7 cellular contexts compared by ENCODE assay signal in genomic region chr12:122202811-122203210, GRCh38. TPM values are rescaled to one million over a fixed set of nuclear protein-coding genes. Genes with fewer than 3 reads are reported as not detected.
DNase-seq lines count a peak whose midpoint lies in the region; ATAC-seq and TF ChIP-seq lines count a peak whose summit lies in the region.
"Not testable (repeated sequence)": the region's sequence is repeated elsewhere in the genome, so short reads cannot be mapped to it uniquely, and the experiment has no call there.
"Had no signal": no experiment of that assay in that cellular context is flagged by ENCODE, and none has a peak within 500 bp of the region (broad histone marks: within the 10 kb centered on the region; RNA-seq: fewer than 3 reads in every experiment).

No MANE protein-coding gene starts in this region.

- not testable (repeated sequence) for TF ChIP-seq POLR2A in testis (IDR thresholded peaks at IDR 0.05)

- CTCF ChIA-PET in T-cell (lab: Charles Lee) = interaction anchor here in 1 of 2 donors (0.5 to 0.6 kb wide), 3 partner anchors 196 to 1076 kb away, joined by 3 to 5 read pairs (median 4); no protein-coding TSS in a partner anchor

- H3K27ac Mint-ChIP-seq in T-cell, nephron: not testable (repeated sequence)
- peak overlapping the region in 1 of 5 experiments; percentile 92 for H3K27ac Mint-ChIP-seq in brain

- H3K4me1 Mint-ChIP-seq in T-cell (peaks cover 10 to 17% (median 15%) of the 10 kb centered on the region in 3 donors), brain (peaks cover 12% of the 10 kb centered on the region)
- not testable (repeated sequence) for H3K4me1 Mint-ChIP-seq in nephron

- not testable (repeated sequence) for ATAC-seq in T-cell (replicated peaks in 1 of 4); heart right ventricle

- H3K36me3 Mint-ChIP-seq in T-cell; brain; nephron (ENCODE audit: low read depth): not testable (repeated sequence)

- H3K27me3 Mint-ChIP-seq in T-cell = peaks cover 8 to 12% of the 10 kb centered on the region in 2 donors
- H3K27me3 Mint-ChIP-seq in brain = peaks cover 53% of the 10 kb centered on the region
- H3K27me3 Mint-ChIP-seq in nephron (ENCODE audit: low read depth) = peaks cover 64% of the 10 kb centered on the region

- POLR2A ChIA-PET in T-cell (lab: Charles Lee) = not testable (repeated sequence)

- not testable (repeated sequence) for H3K9me3 Mint-ChIP-seq in T-cell, brain, nephron

- not testable (repeated sequence) for DNase-seq in GM12864 (ENCODE audit: low read depth); T-cell; heart right ventricle; testis

- peaks cover 0 to 17% (median 10%) of the 10 kb centered on the region in 9 donors for H3K4me1 ChIP-seq in heart right ventricle
- not testable (repeated sequence) for H3K4me1 ChIP-seq in testis

- H3K4me3 Mint-ChIP-seq in T-cell = peak overlapping the region; percentile 75 to 82 (median 79)
- H3K4me3 Mint-ChIP-seq in brain = peak overlapping the region; percentile 84 to 91 (median 89)
- H3K4me3 Mint-ChIP-seq in nephron = peak overlapping the region; percentile 81 to 87 (median 84)

- H3K36me3 ChIP-seq in heart right ventricle = peaks cover 0 to 13% (median 7%) of the 10 kb centered on the region in 9 donors
- H3K36me3 ChIP-seq in testis (ENCODE audit: low read depth, missing control alignments) = not testable (repeated sequence)

- H3K27me3 ChIP-seq in heart right ventricle = peaks cover 7 to 79% (median 67%) of the 10 kb centered on the region in 7 donors
- not testable (repeated sequence) for H3K27me3 ChIP-seq in testis

- not testable (repeated sequence) for H3K9me3 ChIP-seq in heart right ventricle, testis

- intact Hi-C loops in heart right ventricle (cut with DNase I) = loop anchor here in 2 of 10 donors (5.0 to 10.0 kb wide), 2 partner anchors 148 to 151 kb away; no protein-coding TSS in a partner anchor
- intact Hi-C loops in testis (cut with DNase I; ENCODE audit: low total_unique reads) = not testable (repeated sequence)

- H3K4me3 ChIP-seq in GM12864 (ENCODE audit: low read depth, low read length) (peak overlapping the region; percentile 45; the same call in 1 of the 2 replicates), heart right ventricle (peak overlapping the region; percentile 35 to 70 (median 58)), testis (peak overlapping the region; percentile 51 to 66)

- WGBS in heart right ventricle, 2 donors = 63 to 66% methylated on average over 19 of the region's 19 CpGs
- WGBS in testis, 2 donors = 39 to 52% methylated on average over 19 of the region's 19 CpGs

- not testable (repeated sequence) for TF ChIP-seq CTCF in GM12864 (IDR thresholded peaks at IDR 0.05; ENCODE audit: low read depth, low read length, missing control alignments); brain (conservative IDR thresholded peaks at IDR 0.05); heart right ventricle (IDR thresholded peaks at IDR 0.05); nephron (IDR thresholded peaks at IDR 0.05; ENCODE audit: unreplicated experiment in 3 of 3); testis (IDR thresholded peaks at IDR 0.05)

- not testable (repeated sequence) for H3K27ac ChIP-seq in heart right ventricle, testis

RNA-seq across cellular contexts. Expression of gene B3GNT4, which starts 0.7 kb away (rescaled TPM):
- total RNA-seq in T-cell (1 to 10 TPM in 2 of 5 donors, under 1 TPM in 2, not detected in 1; 0.35 to 1.4 (median 0.88) TPM), heart right ventricle (not detected), testis (1 to 10 TPM; 2.2 to 5.2 TPM)
- polyA plus RNA-seq in brain (ENCODE audit: insufficient read depth, low read depth, low replicate concordance) (1.3 TPM), heart right ventricle (under 1 TPM; 0.29 to 0.70 TPM), testis (ENCODE audit: insufficient read depth, low read depth, low replicate concordance) (2.1 TPM)
- total RNA-seq: left ventricle myocardium superior had no signal

RNA-seq across cellular contexts. Expression of gene LRRC43, which starts 19.9 kb away (rescaled TPM):
- total RNA-seq in T-cell (under 1 TPM in 2 of 5 donors, not detected in 3; 0.44 to 0.66 TPM), heart right ventricle (1 to 10 TPM in 3 of 10 donors, under 1 TPM in 5, not detected in 2; 0.23 to 1.6 (median 0.74) TPM), testis (10 to 100 TPM; 10.8 to 11.0 TPM)
- polyA plus RNA-seq in brain (ENCODE audit: insufficient read depth, low read depth, low replicate concordance) (1.7 TPM), heart right ventricle (under 1 TPM; 0.07 to 0.73 TPM), testis (ENCODE audit: insufficient read depth, low read depth, low replicate concordance) (16.6 TPM)

RNA-seq across cellular contexts. Expression of gene DIABLO, which starts 23.0 kb away (rescaled TPM):
- total RNA-seq in T-cell (10 to 100 TPM; 39.8 to 85.1 (median 41.3) TPM), heart right ventricle (10 to 100 TPM; 25.7 to 35.2 (median 32.8) TPM), testis (100 to 1,000 TPM; 203 to 204 TPM)
- polyA plus RNA-seq in brain (ENCODE audit: insufficient read depth, low read depth, low replicate concordance) (76.7 TPM), heart right ventricle (10 to 100 TPM; 18.1 to 68.6 TPM), testis (ENCODE audit: insufficient read depth, low read depth, low replicate concordance) (138 TPM)

RNA-seq across cellular contexts. Expression of gene IL31, which starts 28.8 kb away (rescaled TPM):
- total RNA-seq in T-cell (not detected), heart right ventricle (not detected), testis (not detected)
- polyA plus RNA-seq in brain (ENCODE audit: insufficient read depth, low read depth, low replicate concordance) (not detected), heart right ventricle (not detected), testis (ENCODE audit: insufficient read depth, low read depth, low replicate concordance) (0.38 TPM)
- total RNA-seq: left ventricle myocardium superior had no signal

Comparison
In these comparisons a context has a peak if more than half of its experiments do, and no peak if none do; other contexts are left out.
1. RNA of gene LRRC43, which starts 19.9 kb away (total RNA-seq): 10.8 to 11.0 TPM in testis; 0.23 to 1.6 TPM in heart right ventricle and 0.44 to 0.66 TPM in T-cell; every median in the first group is over 4 times any median in the second.
2. Peak in every context shown above with its lines, with median percentiles within 50 percentile points of each other: H3K4me3 ChIP-seq and H3K4me3 Mint-ChIP-seq.